Comparison of ENCODE assay signal across 9 cellular contexts in genomic region chr19:47848871-47849473, GRCh38. TPM values are rescaled to one million over a fixed set of nuclear protein-coding genes. Genes with fewer than 3 reads are reported as not detected.
DNase-seq lines count a peak whose midpoint lies in the region; ATAC-seq and TF ChIP-seq lines count a peak whose summit lies in the region.
"Had no signal": no experiment of that assay in that cellular context is flagged by ENCODE, and none has a peak within 500 bp of the region (broad histone marks: within the 10 kb centered on the region; RNA-seq: fewer than 3 reads in every experiment).

No MANE protein-coding gene starts in this region.

- H3K27me3 Mint-ChIP-seq in activated T-cell treated with anti-CD3 and anti-CD28 coated beads, Interleukin-2, amount 50 U/mL, for 72 hours (ENCODE audit: low read depth) = peaks cover 48% of the 10 kb centered on the region

- H3K36me3 Mint-ChIP-seq in activated T-cell treated with anti-CD3 and anti-CD28 coated beads, Interleukin-2, amount 50 U/mL, for 72 hours (ENCODE audit: insufficient read depth in 2 of 2) = no peaks in the 10 kb centered on the region

- in situ Hi-C loops in KBM-7 (cut with MboI; ENCODE audit: low pct_unique_long_range_greater_than_20kb, low sequenced_read_pairs) = no loop called here

- TF ChIP-seq CTCF in AG09319 (IDR thresholded peaks at IDR 0.05; ENCODE audit: low read depth, low read length) = peak; percentile 18

- no peak overlapping the region for H3K27ac Mint-ChIP-seq in activated T-cell treated with anti-CD3 and anti-CD28 coated beads, Interleukin-2, amount 50 U/mL, for 72 hours

- peaks cover 14% of the 10 kb centered on the region for H3K4me1 Mint-ChIP-seq in activated T-cell treated with anti-CD3 and anti-CD28 coated beads, Interleukin-2, amount 50 U/mL, for 72 hours (ENCODE audit: low read depth)

- H3K4me3 Mint-ChIP-seq in activated T-cell treated with anti-CD3 and anti-CD28 coated beads, Interleukin-2, amount 50 U/mL, for 72 hours = peak overlapping the region; percentile 46 to 71

- DNase-seq in AG09319 (ENCODE audit: extremely low read depth, low read depth) (no peak), KBM-7 (peak; percentile 65), iPS-NIHi7 (ENCODE audit: extremely low spot score) (peak; percentile 42)
- DNase-seq in activated T-cell treated with anti-CD3 and anti-CD28 coated beads, Interleukin-2, amount 50 U/mL, for 72 hours = peak; percentile 54 to 56
- no peak for DNase-seq in central memory CD4-positive, alpha-beta T cell

- no peak for ATAC-seq in activated T-cell treated with anti-CD3 and anti-CD28 coated beads, Interleukin-2, amount 50 U/mL, for 72 hours (replicated peaks in 1 of 2)
- no peak for ATAC-seq in GM18517 (IDR thresholded peaks at IDR 0.05; ENCODE audit: unreplicated experiment)
- ATAC-seq in GM21576 (IDR thresholded peaks at IDR 0.05; ENCODE audit: unreplicated experiment) = no peak
- no peak for ATAC-seq in HG02588 (IDR thresholded peaks at IDR 0.05; ENCODE audit: unreplicated experiment)

- no peaks in the 10 kb centered on the region for H3K9me3 Mint-ChIP-seq in activated T-cell treated with anti-CD3 and anti-CD28 coated beads, Interleukin-2, amount 50 U/mL, for 72 hours

RNA-seq across cellular contexts. Expression of gene TPRX2, which starts 10.1 kb away (rescaled TPM):
- not detected for total RNA-seq in activated T-cell treated with anti-CD3 and anti-CD28 coated beads, Interleukin-2, amount 50 U/mL, for 72 hours
- total RNA-seq: subcutaneous adipose tissue had no signal

RNA-seq across cellular contexts. Expression of gene CRX, which starts 27.2 kb away (rescaled TPM):
- not detected for total RNA-seq in activated T-cell treated with anti-CD3 and anti-CD28 coated beads, Interleukin-2, amount 50 U/mL, for 72 hours
- total RNA-seq: subcutaneous adipose tissue had no signal

RNA-seq across cellular contexts. Expression of gene SULT2A1, which starts 37.1 kb away (rescaled TPM):
- not detected for total RNA-seq in activated T-cell treated with anti-CD3 and anti-CD28 coated beads, Interleukin-2, amount 50 U/mL, for 72 hours
- total RNA-seq: subcutaneous adipose tissue had no signal

RNA-seq across cellular contexts. Expression of gene TPRX1, which starts 44.6 kb away (rescaled TPM):
- total RNA-seq in activated T-cell treated with anti-CD3 and anti-CD28 coated beads, Interleukin-2, amount 50 U/mL, for 72 hours = not detected
- total RNA-seq: subcutaneous adipose tissue had no signal

Comparison
In these comparisons a context has a peak if more than half of its experiments do, and no peak if none do; other contexts are left out.
1. DNase-seq: peak in KBM-7 (single experiment), activated T-cell treated with anti-CD3 and anti-CD28 coated beads, Interleukin-2, amount 50 U/mL, for 72 hours (2 of 2) and iPS-NIHi7 (single experiment); none in AG09319 (single experiment) and central memory CD4-positive, alpha-beta T cell (single experiment).